Comparison of ENCODE assay signal across 8 cellular contexts in genomic region chr10:68988530-68989316, GRCh38. TPM values are rescaled to one million over a fixed set of nuclear protein-coding genes. Genes with fewer than 3 reads are reported as not detected.
DNase-seq lines count a peak whose midpoint lies in the region; ATAC-seq and TF ChIP-seq lines count a peak whose summit lies in the region.

Gene KIFBP, plus strand, starts transcription at chr10:68988803. Its CDS starts 30 bp downstream, at chr10:68988833.

- DNase-seq in ELR (ENCODE audit: low read depth) (peak; percentile 98), H4 (ENCODE audit: low spot score) (peak; percentile 98), LNCaP clone FGC (ENCODE audit: low read depth) (peak; percentile 98), SHP77 (lab: John Stamatoyannopoulos, UW) (peak; percentile 87 to 88), fibroblast of pulmonary artery (ENCODE audit: low read depth) (peak; percentile 98)
- peak; percentile 70 for DNase-seq in activated effector memory CD4-positive, alpha-beta T cell treated with Interleukin-2 at 50 U/mL for 16 hours
- peak; percentile 86 for DNase-seq in natural killer cell treated with Interleukin-12 subunit alpha and Interleukin-12 subunit beta and Interleukin-15 and Interleukin-18, amount 100 ng/mL, for 72 hours (ENCODE audit: low spot score)
- DNase-seq in stimulated activated naive CD8-positive, alpha-beta T cell treated with anti-CD3 and anti-CD28 coated beads, Interleukin-15, Interleukin-2, amounts not matched to agents 100 U/mL and 50 U/mL, for 24 hours = peak; percentile 84

- peaks cover 28 to 39% of the 10 kb centered on the region in 2 donors for H3K4me1 Mint-ChIP-seq in natural killer cell treated with Interleukin-12 subunit alpha and Interleukin-12 subunit beta and Interleukin-15 and Interleukin-18, amount 100 ng/mL, for 72 hours (ENCODE audit: low read depth in 2 of 2)

- H3K36me3 Mint-ChIP-seq in natural killer cell treated with Interleukin-12 subunit alpha and Interleukin-12 subunit beta and Interleukin-15 and Interleukin-18, amount 100 ng/mL, for 72 hours = peaks cover 4% of the 10 kb centered on the region

- peak within 1 kb of the TSS; percentile 69 to 93 for H3K27ac Mint-ChIP-seq in natural killer cell treated with Interleukin-12 subunit alpha and Interleukin-12 subunit beta and Interleukin-15 and Interleukin-18, amount 100 ng/mL, for 72 hours

- peak within 1 kb of the TSS; percentile 93 for H3K4me3 Mint-ChIP-seq in natural killer cell treated with Interleukin-12 subunit alpha and Interleukin-12 subunit beta and Interleukin-15 and Interleukin-18, amount 100 ng/mL, for 72 hours

- H3K9me3 Mint-ChIP-seq in natural killer cell treated with Interleukin-12 subunit alpha and Interleukin-12 subunit beta and Interleukin-15 and Interleukin-18, amount 100 ng/mL, for 72 hours = no peaks in the 10 kb centered on the region

- H3K4me3 ChIP-seq in LNCaP clone FGC (ENCODE audit: low read depth, low read length) (peak within 1 kb of the TSS; percentile 76), fibroblast of pulmonary artery (replicated peaks; ENCODE audit: low read depth, low read length) (peak within 1 kb of the TSS; percentile 91)

- peak; percentile 90 to 91 for ATAC-seq in natural killer cell treated with Interleukin-12 subunit alpha and Interleukin-12 subunit beta and Interleukin-15 and Interleukin-18, amount 100 ng/mL, for 72 hours
- ATAC-seq in stimulated activated naive CD8-positive, alpha-beta T cell treated with anti-CD3 and anti-CD28 coated beads, Interleukin-15, Interleukin-2, amounts not matched to agents 100 U/mL and 50 U/mL, for 24 hours = peak; percentile 89

- peak; percentile 58 for TF ChIP-seq CTCF in LNCaP clone FGC (IDR thresholded peaks at IDR 0.05; ENCODE audit: control insufficient read depth, extremely low read depth, insufficient read depth)
- TF ChIP-seq CTCF in fibroblast of pulmonary artery (IDR thresholded peaks at IDR 0.05; ENCODE audit: low read length, missing control alignments) = peak; percentile 59

- no peaks in the 10 kb centered on the region for H3K27me3 Mint-ChIP-seq in natural killer cell treated with Interleukin-12 subunit alpha and Interleukin-12 subunit beta and Interleukin-15 and Interleukin-18, amount 100 ng/mL, for 72 hours

RNA-seq across cellular contexts. Expression of gene KIFBP, which starts in this region (rescaled TPM):
- 32.0 and 35.2 TPM in 2 replicates for total RNA-seq in H4 (2014; rRNA removed; shearing (Covaris generic))
- total RNA-seq in natural killer cell treated with Interleukin-12 subunit alpha and Interleukin-12 subunit beta and Interleukin-15 and Interleukin-18, amount 100 ng/mL, for 72 hours = 10 to 100 TPM; 13.4 to 14.3 TPM

Comparison
In these comparisons a context has a peak if more than half of its experiments do, and no peak if none do; other contexts are left out.
1. Peak in every context shown above with its lines: DNase-seq, ATAC-seq and H3K4me3 ChIP-seq.